Comparison of ENCODE assay signal across 9 cellular contexts in the genomic region with DNA sequence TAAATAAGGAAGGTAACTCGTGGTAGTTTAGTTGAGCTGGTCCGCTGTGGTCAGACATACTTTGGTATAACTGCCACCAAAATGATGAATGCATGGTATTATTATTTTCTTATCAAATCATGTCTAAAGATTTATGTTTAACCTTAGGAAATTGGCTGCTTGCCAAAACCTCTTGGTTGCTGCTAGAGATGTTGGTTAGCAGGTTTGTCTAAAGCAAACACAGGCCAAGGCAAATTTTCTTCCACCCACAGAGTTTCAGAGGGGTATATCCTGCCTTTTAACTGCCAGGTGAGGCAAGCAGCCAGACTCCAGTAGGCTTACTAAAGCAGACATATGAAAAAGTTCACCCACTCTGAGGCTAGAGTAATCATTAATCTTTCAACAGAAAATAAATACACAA.
DNase-seq lines count a peak whose midpoint lies in the region; ATAC-seq and TF ChIP-seq lines count a peak whose summit lies in the region.
"Had no signal": no experiment of that assay in that cellular context is flagged by ENCODE, and none has a peak within 500 bp of the region (broad histone marks: within the 10 kb centered on the region; RNA-seq: fewer than 3 reads in every experiment).

No MANE protein-coding gene starts in this region.

- no peak overlapping the region for H3K27ac ChIP-seq in transverse colon

- no peak overlapping the region for H3K4me3 Mint-ChIP-seq in activated naive CD4-positive, alpha-beta T cell treated with anti-CD3 and anti-CD28 coated beads for 36 hours
- H3K4me3 Mint-ChIP-seq: stimulated activated naive CD8-positive, alpha-beta T cell treated with anti-CD3 and anti-CD28 coated beads, Interleukin-15, Interleukin-2, amounts not matched to agents 100 ng/mL and 50 ng/mL, for 24 hours had no signal

- CTCF ChIA-PET in activated naive CD4-positive, alpha-beta T cell treated with anti-CD3 and anti-CD28 coated beads for 36 hours (lab: Charles Lee) = no interaction called here

- DNase-seq in NCI-H510A treated with DMSO at 0.1 percent for 48 hours (lab: John Stamatoyannopoulos, UW) (peak; percentile 69), iris pigment epithelial cell (ENCODE audit: low read depth) (peak; percentile 69), transverse colon (no peak), T-helper 2 cell (no peak)
- no peak for DNase-seq in activated naive CD4-positive, alpha-beta T cell treated with anti-CD3 and anti-CD28 coated beads for 36 hours
- no peak for DNase-seq in activated effector memory CD4-positive, alpha-beta T cell treated with anti-CD3 and anti-CD28 coated beads, Interleukin-2, amount 50 U/mL, for 16 hours

- H3K36me3 Mint-ChIP-seq in activated naive CD4-positive, alpha-beta T cell treated with anti-CD3 and anti-CD28 coated beads for 36 hours (ENCODE audit: low read depth) = no peaks in the 10 kb centered on the region

- no peak for TF ChIP-seq CTCF in transverse colon (IDR thresholded peaks at IDR 0.05)

- H3K27me3 ChIP-seq in transverse colon = no peaks in the 10 kb centered on the region

- H3K36me3 ChIP-seq in transverse colon = no peaks in the 10 kb centered on the region

- intact Hi-C loops in activated naive CD4-positive, alpha-beta T cell treated with anti-CD3 and anti-CD28 coated beads for 36 hours (cut with micrococcal nuclease) = no loop called here
- intact Hi-C loops in transverse colon (cut with DNase I; ENCODE audit: low total_unique reads) = no loop called here

- H3K9me3 Mint-ChIP-seq in activated naive CD4-positive, alpha-beta T cell treated with anti-CD3 and anti-CD28 coated beads for 36 hours = no peaks in the 10 kb centered on the region

- no peaks in the 10 kb centered on the region for H3K4me1 Mint-ChIP-seq in activated naive CD4-positive, alpha-beta T cell treated with anti-CD3 and anti-CD28 coated beads for 36 hours (ENCODE audit: low read depth)

- TF ChIP-seq EP300 in transverse colon (IDR thresholded peaks at IDR 0.05; ENCODE audit: low read depth) = no peak

- no peak overlapping the region for H3K4me3 ChIP-seq in transverse colon

- H3K9me3 ChIP-seq in transverse colon = no peaks in the 10 kb centered on the region

- no peak overlapping the region for H3K27ac Mint-ChIP-seq in activated naive CD4-positive, alpha-beta T cell treated with anti-CD3 and anti-CD28 coated beads for 36 hours
- H3K27ac Mint-ChIP-seq: stimulated activated naive CD8-positive, alpha-beta T cell treated with anti-CD3 and anti-CD28 coated beads, Interleukin-15, Interleukin-2, amounts not matched to agents 100 ng/mL and 50 ng/mL, for 24 hours had no signal

- 44 to 49% methylated on average over 2 of the region's 2 CpGs for WGBS in transverse colon (ENCODE audit: low coverage in 1 of 2), 2 donors

- no peak for TF ChIP-seq POLR2A in transverse colon (IDR thresholded peaks at IDR 0.05)

- peaks cover 0 to 9% (median 3%) of the 10 kb centered on the region in 4 donors for H3K4me1 ChIP-seq in transverse colon

- no peaks in the 10 kb centered on the region for H3K27me3 Mint-ChIP-seq in activated naive CD4-positive, alpha-beta T cell treated with anti-CD3 and anti-CD28 coated beads for 36 hours (ENCODE audit: low read depth)
- H3K27me3 Mint-ChIP-seq: stimulated activated naive CD8-positive, alpha-beta T cell treated with anti-CD3 and anti-CD28 coated beads, Interleukin-15, Interleukin-2, amounts not matched to agents 100 ng/mL and 50 ng/mL, for 24 hours had no signal

- in situ Hi-C loops in transverse colon (cut with MboI; ENCODE audit: low pct_ligation_motif_present in 1 of 4, low pct_unique_long_range_greater_than_20kb in 1 of 4, low sequenced_read_pairs in 3 of 4) = no loop called here

- ATAC-seq in GM18907 (IDR thresholded peaks at IDR 0.05; ENCODE audit: unreplicated experiment) (peak; percentile 96), HG03108 (IDR thresholded peaks at IDR 0.05; ENCODE audit: unreplicated experiment) (peak; percentile 80)

Comparison
In these comparisons a context has a peak if more than half of its experiments do, and no peak if none do; other contexts are left out.
1. DNase-seq: peak in NCI-H510A treated with DMSO at 0.1 percent for 48 hours (single experiment) and iris pigment epithelial cell (single experiment); none in activated naive CD4-positive, alpha-beta T cell treated with anti-CD3 and anti-CD28 coated beads for 36 hours (single experiment), transverse colon (single experiment), activated effector memory CD4-positive, alpha-beta T cell treated with anti-CD3 and anti-CD28 coated beads, Interleukin-2, amount 50 U/mL, for 16 hours (single experiment) and T-helper 2 cell (0 of 5).